7 cellular contexts compared by ENCODE assay signal in the genomic region with DNA sequence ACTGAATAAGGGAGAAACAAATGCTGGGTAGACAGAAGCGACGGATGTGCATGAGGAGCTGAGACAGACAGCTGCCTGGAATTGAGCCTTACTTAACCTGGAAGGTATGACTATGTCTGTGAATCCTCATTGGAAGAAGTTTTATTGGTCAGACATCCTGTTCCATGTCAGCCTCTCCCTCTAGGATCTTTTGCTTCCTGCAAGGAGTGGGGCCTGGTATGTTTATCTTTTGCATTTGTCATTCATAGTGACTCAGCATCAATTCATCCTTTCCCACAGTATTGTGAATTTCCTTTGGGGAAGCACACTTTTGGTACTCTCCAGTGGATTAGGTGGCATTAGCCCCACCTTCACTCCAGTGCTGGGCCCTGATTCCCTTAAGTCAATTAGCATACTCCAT.
DNase-seq lines count a peak whose midpoint lies in the region; ATAC-seq, FAIRE-seq and TF ChIP-seq lines count a peak whose summit lies in the region.
"Not testable (repeated sequence)": the region's sequence is repeated elsewhere in the genome, so short reads cannot be mapped to it uniquely, and the experiment has no call there.

No MANE protein-coding gene starts in this region.

- not testable (repeated sequence) for H3K9me3 Mint-ChIP-seq in chondrocyte (ENCODE audit: low read depth)

- DNase-seq in CD1c-positive myeloid dendritic cell (ENCODE audit: extremely low spot score) = peak; percentile 0
- DNase-seq in HCEC 1CT = peak; percentile 81
- peak; percentile 77 for DNase-seq in NCI-H226
- peak; percentile 12 to 62 for DNase-seq in SW 1271 (lab: John Stamatoyannopoulos, UW)
- DNase-seq in chondrocyte (ENCODE audit: low spot score); HepG2 (ENCODE audit: low spot score): not testable (repeated sequence)
- peak; percentile 64 for DNase-seq in fibroblast of the aortic adventitia (ENCODE audit: low read depth)

- not testable (repeated sequence) for TF ChIP-seq EP300 in HepG2 (IDR thresholded peaks at IDR 0.05; ENCODE audit: low read depth in 2 of 2, low read length in 2 of 2); HepG2 (CRISPR knock-in tag; IDR thresholded peaks at IDR 0.05; ENCODE audit: borderline replicate concordance)

- H3K36me3 ChIP-seq in HepG2 (replicated peaks in 1 of 2; ENCODE audit: control insufficient read depth in 1 of 2, insufficient read depth in 2 of 2, low read length in 2 of 2) = not testable (repeated sequence)

- not testable (repeated sequence) for TF ChIP-seq POLR2A in HepG2 (IDR thresholded peaks at IDR 0.05; ENCODE audit: insufficient read depth in 1 of 2, low read depth in 2 of 2, low read length in 2 of 2)

- not testable (repeated sequence) for H3K4me1 Mint-ChIP-seq in chondrocyte (ENCODE audit: low read depth)

- H2AFZ ChIP-seq in HepG2 (ENCODE audit: low read length) = not testable (repeated sequence)

- WGBS in HepG2 (ENCODE audit: low lambda C conversion rate) = 34% methylated on average over 2 of the region's 2 CpGs

- peak overlapping the region; percentile 57 for H3K27ac Mint-ChIP-seq in chondrocyte (ENCODE audit: unreplicated experiment)

- not testable (repeated sequence) for H3K4me2 ChIP-seq in HepG2 (ENCODE audit: low read depth, low read length)

- CTCF ChIA-PET in HepG2 (lab: Yijun Ruan, JAX; ENCODE audit: low intra/inter-chr PET ratio, low total read pairs) = not testable (repeated sequence)

- intact Hi-C loops in HepG2 (cut with micrococcal nuclease; ENCODE audit: unreplicated experiment) = not testable (repeated sequence)

- H3K4me3 Mint-ChIP-seq in chondrocyte (ENCODE audit: unreplicated experiment) = not testable (repeated sequence)

- not testable (repeated sequence) for H3K4me3 ChIP-seq in fibroblast of the aortic adventitia (ENCODE audit: low read depth, low read length); HepG2 (replicated peaks in 1 of 3; ENCODE audit: insufficient read depth in 1 of 3, low read depth in 2 of 3, low read length in 3 of 3)

- not testable (repeated sequence) for H3K27me3 Mint-ChIP-seq in chondrocyte (ENCODE audit: low read depth)

- not testable (repeated sequence) for H3K79me2 ChIP-seq in HepG2 (ENCODE audit: insufficient read depth, low read length)

- H3K27ac ChIP-seq in HepG2 (ENCODE audit: extremely low read length, insufficient read depth, low read length) = not testable (repeated sequence)

- not testable (repeated sequence) for H3K4me1 ChIP-seq in HepG2 (ENCODE audit: insufficient read depth, low read length)

- FAIRE-seq in HepG2 (lab: Jason Lieb, UNC) = not testable (repeated sequence)

- in situ Hi-C loops in HepG2 (cut with HindIII; ENCODE audit: extremely low pct_ligation_motif_present, low pct_unique_long_range_greater_than_20kb) = not testable (repeated sequence)

- H3K27me3 ChIP-seq in HepG2 (ENCODE audit: control insufficient read depth in 1 of 2, insufficient read depth in 2 of 2, low read length in 2 of 2) = not testable (repeated sequence)

- not testable (repeated sequence) for H3K9me3 ChIP-seq in HepG2 (ENCODE audit: low read length)

- POLR2A ChIA-PET in HepG2 (lab: Yijun Ruan, JAX) = not testable (repeated sequence)

- not testable (repeated sequence) for TF ChIP-seq CTCF in chondrocyte (IDR thresholded peaks at IDR 0.05); fibroblast of the aortic adventitia (IDR thresholded peaks at IDR 0.05; ENCODE audit: insufficient read depth, low read length); HepG2 (CRISPR knock-in tag; IDR thresholded peaks at IDR 0.05)

- BruUV-seq in HepG2 (replicated peaks; lab: Mats Ljungman, UMichigan) = not testable (repeated sequence)

- H3K36me3 Mint-ChIP-seq in chondrocyte (ENCODE audit: low read depth) = not testable (repeated sequence)

- not testable (repeated sequence) for H3K9ac ChIP-seq in HepG2 (ENCODE audit: insufficient read depth, low read depth, low read length)

- H4K20me1 ChIP-seq in HepG2 (ENCODE audit: insufficient read depth, low read length) = not testable (repeated sequence)

- ATAC-seq in HepG2 = not testable (repeated sequence)

- not testable (repeated sequence) for TF ChIP-seq RAD21 in HepG2 (CRISPR knock-in tag; IDR thresholded peaks at IDR 0.05)

TF ChIP-seq in HepG2, 621 proteins besides CTCF, POLR2A, EP300 and RAD21:
- TF ChIP-seq FOSL2 (CRISPR knock-in tag; IDR thresholded peaks at IDR 0.05) (peak; percentile 38; the same call in 1 of the 2 replicates), NFE2L2 (IDR thresholded peaks at IDR 0.05; ENCODE audit: low read length) (peak; percentile 22; the same call in 1 of the 2 replicates)
